10 cellular contexts compared by ENCODE assay signal in the genomic region with DNA sequence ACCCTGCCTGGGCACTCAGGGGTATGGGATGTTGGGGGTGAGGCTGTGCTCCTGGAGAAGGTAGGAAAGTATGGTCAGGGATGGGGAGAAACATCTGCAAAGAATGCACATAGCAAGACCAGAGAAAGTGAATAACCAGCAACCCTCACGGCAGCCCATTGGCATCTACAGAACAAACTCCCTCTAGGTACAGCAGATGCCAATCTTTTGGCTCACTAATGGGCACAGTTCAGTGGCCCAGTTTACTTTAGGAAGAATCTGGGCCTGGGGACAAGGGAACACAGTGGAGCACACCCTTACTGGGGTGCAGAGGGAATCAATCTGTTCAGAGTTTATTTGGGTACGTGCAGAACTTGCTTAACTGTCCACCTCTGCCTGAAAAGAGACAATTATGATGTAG.
A peak's percentile ranks its signal among the peaks of the same experiment; 100 is the strongest.
DNase-seq lines count a peak whose midpoint lies in the region; ATAC-seq, FAIRE-seq and TF ChIP-seq lines count a peak whose summit lies in the region.
"Had no signal": no experiment of that assay in that cellular context is flagged by ENCODE, and none has a peak within 500 bp of the region (broad histone marks: within the 10 kb centered on the region; RNA-seq: fewer than 3 reads in every experiment).

No MANE protein-coding gene starts in this region.

- TF ChIP-seq EP300 in esophagus muscularis mucosa (IDR thresholded peaks at IDR 0.05): no peak

- no peaks in the 10 kb centered on the region for H3K36me3 ChIP-seq in IMR-90 (ENCODE audit: control insufficient read depth, insufficient read depth, low read length)
- H3K36me3 ChIP-seq in esophagus muscularis mucosa: no peaks in the 10 kb centered on the region
- H3K36me3 ChIP-seq in thyroid gland: no peaks in the 10 kb centered on the region

- dilution Hi-C loops in IMR-90 (cut with HindIII; ENCODE audit: low sequenced_read_pairs, unreplicated experiment): no loop called here

- peak overlapping the region; percentile 89 for H2BK5ac ChIP-seq in IMR-90 (ENCODE audit: low read depth, low read length, poor library complexity, severe bottlenecking)

- no peaks in the 10 kb centered on the region for H4K20me1 ChIP-seq in IMR-90 (ENCODE audit: insufficient read depth, low read length)

- peaks cover 21% of the 10 kb centered on the region for H3K9me1 ChIP-seq in IMR-90 (ENCODE audit: insufficient read depth, low read length)

- H3K79me1 ChIP-seq in IMR-90 (ENCODE audit: low read depth in 1 of 2, low read length in 2 of 2): peaks cover 32 to 61% of the 10 kb centered on the region in 2 experiments

- no CpG with 5 or more reads among the region's 2 CpGs for WGBS in IMR-90 (ENCODE audit: extremely low coverage in 2 of 2, insufficient read length in 1 of 2), 2 experiments
- 61% methylated on average over 2 of the region's 2 CpGs for WGBS in esophagus muscularis mucosa
- 29 to 45% methylated on average over 2 of the region's 2 CpGs for WGBS in thyroid gland, 2 donors

- peaks cover 50% of the 10 kb centered on the region for H3K27me3 Mint-ChIP-seq in activated T-cell treated with anti-CD3 and anti-CD28 coated beads, Interleukin-2, amount 50 U/mL, for 72 hours (ENCODE audit: low read depth)
- H3K27me3 Mint-ChIP-seq in activated CD4-positive, alpha-beta memory T cell treated with anti-CD3 and anti-CD28 coated beads for 36 hours: peaks cover 13% of the 10 kb centered on the region

- H4K8ac ChIP-seq in IMR-90 (ENCODE audit: low read depth in 2 of 2, low read length in 2 of 2): peak overlapping the region; percentile 24 to 71; a peak in 3 of 4 replicates

- H3K18ac ChIP-seq in IMR-90 (ENCODE audit: low read depth, low read length): peak overlapping the region; percentile 48

- no peaks in the 10 kb centered on the region for H3K27me3 ChIP-seq in IMR-90 (ENCODE audit: control insufficient read depth, insufficient read depth, low read length)
- H3K27me3 ChIP-seq in esophagus muscularis mucosa: no peaks in the 10 kb centered on the region
- H3K27me3 ChIP-seq in thyroid gland: no peaks in the 10 kb centered on the region

- peak; percentile 1 to 17 for ATAC-seq in activated T-cell treated with anti-CD3 and anti-CD28 coated beads, Interleukin-2, amount 50 U/mL, for 72 hours (replicated peaks in 1 of 2)
- peak; percentile 5 for ATAC-seq in IMR-90 (ENCODE audit: low read depth)

- H4K5ac ChIP-seq in IMR-90 (ENCODE audit: low read depth, low read length): peak overlapping the region; percentile 7

- peak overlapping the region; percentile 77 for H3K27ac Mint-ChIP-seq in activated T-cell treated with anti-CD3 and anti-CD28 coated beads, Interleukin-2, amount 50 U/mL, for 72 hours
- no peak overlapping the region for H3K27ac Mint-ChIP-seq in activated CD4-positive, alpha-beta memory T cell treated with anti-CD3 and anti-CD28 coated beads for 36 hours

- no peak for DNase-seq in activated T-cell treated with anti-CD3 and anti-CD28 coated beads, Interleukin-2, amount 50 U/mL, for 72 hours
- DNase-seq in activated T-cell treated with anti-CD3 and anti-CD28 coated beads, Interleukin-2, amount 50 U/mL, for 48 hours: no peak
- DNase-seq in IMR-90: no peak
- DNase-seq in esophagus muscularis mucosa (ENCODE audit: extremely low spot score): no peak
- DNase-seq in thyroid gland: peak; percentile 35 to 55
- no peak for DNase-seq in amniotic stem cell (lab: John Stamatoyannopoulos, UW)
- no peak for DNase-seq in activated CD4-positive, alpha-beta memory T cell treated with anti-CD3 and anti-CD28 coated beads for 36 hours
- DNase-seq in frontal cortex (ENCODE audit: low spot score in 2 of 2): no peak
- DNase-seq: islet precursor cell, Karpas-422 had no signal

- peak overlapping the region; percentile 95 for H4K91ac ChIP-seq in IMR-90 (ENCODE audit: insufficient read depth, low read depth, low read length)

- H2AK9ac ChIP-seq in IMR-90 (replicated peaks; ENCODE audit: low read depth, low read length, poor library complexity): peak overlapping the region; percentile 81

- H3K9ac ChIP-seq in IMR-90 (ENCODE audit: low read depth, low read length): peak overlapping the region; percentile 35; the same call in 1 of the 2 replicates

- peak overlapping the region; percentile 30 to 60 for H3K4me3 Mint-ChIP-seq in activated T-cell treated with anti-CD3 and anti-CD28 coated beads, Interleukin-2, amount 50 U/mL, for 72 hours
- H3K4me3 Mint-ChIP-seq in activated CD4-positive, alpha-beta memory T cell treated with anti-CD3 and anti-CD28 coated beads for 36 hours: no peak overlapping the region

- peak overlapping the region; percentile 24 for H2AFZ ChIP-seq in IMR-90 (replicated peaks; ENCODE audit: low read length, poor library complexity)

- in situ Hi-C loops in IMR-90 (cut with MboI; ENCODE audit: low sequenced_read_pairs): no loop called here

- peak overlapping the region; percentile 87 for H2AK5ac ChIP-seq in IMR-90 (ENCODE audit: low read depth, low read length)

- H3K4ac ChIP-seq in IMR-90 (ENCODE audit: low read depth, low read length): peak overlapping the region; percentile 96

- peak overlapping the region; percentile 83 for H3K14ac ChIP-seq in IMR-90 (replicated peaks; ENCODE audit: low read depth, low read length)

- no TSS peak for BruUV-seq in IMR-90 (replicated peaks; lab: Mats Ljungman, UMichigan)

- peak overlapping the region; percentile 83 for H3K23ac ChIP-seq in IMR-90 (ENCODE audit: low read depth, low read length)

- peak overlapping the region; percentile 90 for H2BK20ac ChIP-seq in IMR-90 (ENCODE audit: low read depth, low read length)

- no peak overlapping the region for H3K4me3 ChIP-seq in IMR-90 (ENCODE audit: insufficient read depth, low read depth, low read length)
- H3K4me3 ChIP-seq in esophagus muscularis mucosa: peak overlapping the region in 1 of 4 donors; percentile 10
- H3K4me3 ChIP-seq in thyroid gland (replicated peaks in 1 of 3): no peak overlapping the region

- FAIRE-seq in frontal cortex (lab: Jason Lieb, UNC): no peak

- H3K4me1 Mint-ChIP-seq in activated T-cell treated with anti-CD3 and anti-CD28 coated beads, Interleukin-2, amount 50 U/mL, for 72 hours (ENCODE audit: low read depth): peaks cover 39% of the 10 kb centered on the region
- peaks cover 36% of the 10 kb centered on the region for H3K4me1 Mint-ChIP-seq in activated CD4-positive, alpha-beta memory T cell treated with anti-CD3 and anti-CD28 coated beads for 36 hours (ENCODE audit: low read depth)

- POLR2A ChIA-PET in IMR-90 (lab: Charles Lee; ENCODE audit: unreplicated experiment): no interaction called here
- POLR2A ChIA-PET in activated CD4-positive, alpha-beta memory T cell treated with anti-CD3 and anti-CD28 coated beads for 36 hours (lab: Charles Lee): no interaction called here

- H2BK120ac ChIP-seq in IMR-90 (ENCODE audit: low read depth, low read length): peak overlapping the region; percentile 90

- peak overlapping the region; percentile 86 for H3K4me2 ChIP-seq in IMR-90 (ENCODE audit: low read depth, low read length)

- no peak for TF ChIP-seq RAD21 in IMR-90 (IDR thresholded peaks at IDR 0.05; ENCODE audit: low read length)

- intact Hi-C loops in IMR-90 (cut with micrococcal nuclease) (no loop called here), esophagus muscularis mucosa (cut with DNase I) (no loop called here), thyroid gland (cut with DNase I) (no loop called here)
- intact Hi-C loops in activated CD4-positive, alpha-beta memory T cell treated with anti-CD3 and anti-CD28 coated beads for 36 hours (cut with micrococcal nuclease): loop anchor here (1.0 to 2.0 kb wide), 5 partner anchors 116 to 373 kb away; no protein-coding TSS in a partner anchor

- H3K9me3 ChIP-seq in IMR-90 (ENCODE audit: control insufficient read depth, insufficient read depth, low read length) (no peaks in the 10 kb centered on the region), esophagus muscularis mucosa (no peaks in the 10 kb centered on the region), thyroid gland (no peaks in the 10 kb centered on the region)

- H2BK15ac ChIP-seq in IMR-90 (ENCODE audit: low read depth, low read length): peak overlapping the region; percentile 60; the same call in 2 of the 3 replicates

- H3K56ac ChIP-seq in IMR-90 (ENCODE audit: extremely low read depth, insufficient read depth, low read length): peak overlapping the region; percentile 71

- peaks cover under 1 to 1% of the 10 kb centered on the region in 2 donors for H3K36me3 Mint-ChIP-seq in activated T-cell treated with anti-CD3 and anti-CD28 coated beads, Interleukin-2, amount 50 U/mL, for 72 hours (ENCODE audit: insufficient read depth in 2 of 2)
- H3K36me3 Mint-ChIP-seq in activated CD4-positive, alpha-beta memory T cell treated with anti-CD3 and anti-CD28 coated beads for 36 hours: no peaks in the 10 kb centered on the region

- TF ChIP-seq POLR2A in IMR-90 (IDR thresholded peaks at IDR 0.05; ENCODE audit: low read depth, low read length) (no peak), esophagus muscularis mucosa (IDR thresholded peaks at IDR 0.05; ENCODE audit: low read depth) (no peak), thyroid gland (IDR thresholded peaks at IDR 0.05) (no peak)

- H3K27ac ChIP-seq in IMR-90 (ENCODE audit: insufficient read depth, low read length) (peak overlapping the region; percentile 87), esophagus muscularis mucosa (replicated peaks in 1 of 4) (peak overlapping the region; percentile 68 to 83 (median 76)), thyroid gland (peak overlapping the region; percentile 13 to 42 (median 37))

- peaks cover under 1 to 1% of the 10 kb centered on the region in 2 donors for H3K9me3 Mint-ChIP-seq in activated T-cell treated with anti-CD3 and anti-CD28 coated beads, Interleukin-2, amount 50 U/mL, for 72 hours
- no peaks in the 10 kb centered on the region for H3K9me3 Mint-ChIP-seq in activated CD4-positive, alpha-beta memory T cell treated with anti-CD3 and anti-CD28 coated beads for 36 hours

- CTCF ChIA-PET in IMR-90 (lab: Yijun Ruan, JAX): interaction anchor here (0.6 to 2.3 kb wide), 2 partner anchors 25 to 126 kb away, joined by 3 to 7 read pairs; no protein-coding TSS in a partner anchor
- CTCF ChIA-PET in activated CD4-positive, alpha-beta memory T cell treated with anti-CD3 and anti-CD28 coated beads for 36 hours (lab: Charles Lee): interaction anchor here (3.4 kb wide), 1 partner anchor 25 kb away, joined by 11 read pairs; no protein-coding TSS in a partner anchor

- TF ChIP-seq CTCF in IMR-90 (conservative IDR thresholded peaks at IDR 0.05; ENCODE audit: low read depth, low read length) (no peak), esophagus muscularis mucosa (IDR thresholded peaks at IDR 0.05) (no peak), thyroid gland (IDR thresholded peaks at IDR 0.05) (no peak)

- H3K4me1 ChIP-seq in IMR-90 (ENCODE audit: control insufficient read depth, insufficient read depth, low read length): peaks cover 23% of the 10 kb centered on the region
- H3K4me1 ChIP-seq in esophagus muscularis mucosa: peaks cover 19 to 93% (median 80%) of the 10 kb centered on the region in 4 donors
- H3K4me1 ChIP-seq in thyroid gland: peaks cover 10 to 40% of the 10 kb centered on the region in 2 donors

TF ChIP-seq in IMR-90, 13 proteins besides CTCF, POLR2A, EP300 and RAD21:
- TF ChIP-seq RCOR1 (IDR thresholded peaks at IDR 0.05; ENCODE audit: insufficient replicate concordance, low read length): no peak
- TF ChIP-seq NFE2L2 (IDR thresholded peaks at IDR 0.05; ENCODE audit: low read depth, low read length): no peak
- TF ChIP-seq RFX5 (IDR thresholded peaks at IDR 0.05; ENCODE audit: low read depth, low read length): no peak
- TF ChIP-seq MXI1 (IDR thresholded peaks at IDR 0.05; ENCODE audit: borderline replicate concordance, low read depth, low read length): no peak

Comparison
In these comparisons a context has a peak if more than half of its experiments do, and no peak if none do; other contexts are left out.
1. DNase-seq: peak in thyroid gland (2 of 2); none in activated T-cell treated with anti-CD3 and anti-CD28 coated beads, Interleukin-2, amount 50 U/mL, for 72 hours (0 of 2), activated T-cell treated with anti-CD3 and anti-CD28 coated beads, Interleukin-2, amount 50 U/mL, for 48 hours (0 of 2), IMR-90 (single experiment), esophagus muscularis mucosa (single experiment), amniotic stem cell (single experiment), activated CD4-positive, alpha-beta memory T cell treated with anti-CD3 and anti-CD28 coated beads for 36 hours (single experiment) and frontal cortex (0 of 2).
2. H3K27ac ChIP-seq: peak in every context shown above with its lines; median percentile 87 in IMR-90; 76 in esophagus muscularis mucosa; 37 in thyroid gland.